ENCODE assay signal across 8 cellular contexts in the genomic region with DNA sequence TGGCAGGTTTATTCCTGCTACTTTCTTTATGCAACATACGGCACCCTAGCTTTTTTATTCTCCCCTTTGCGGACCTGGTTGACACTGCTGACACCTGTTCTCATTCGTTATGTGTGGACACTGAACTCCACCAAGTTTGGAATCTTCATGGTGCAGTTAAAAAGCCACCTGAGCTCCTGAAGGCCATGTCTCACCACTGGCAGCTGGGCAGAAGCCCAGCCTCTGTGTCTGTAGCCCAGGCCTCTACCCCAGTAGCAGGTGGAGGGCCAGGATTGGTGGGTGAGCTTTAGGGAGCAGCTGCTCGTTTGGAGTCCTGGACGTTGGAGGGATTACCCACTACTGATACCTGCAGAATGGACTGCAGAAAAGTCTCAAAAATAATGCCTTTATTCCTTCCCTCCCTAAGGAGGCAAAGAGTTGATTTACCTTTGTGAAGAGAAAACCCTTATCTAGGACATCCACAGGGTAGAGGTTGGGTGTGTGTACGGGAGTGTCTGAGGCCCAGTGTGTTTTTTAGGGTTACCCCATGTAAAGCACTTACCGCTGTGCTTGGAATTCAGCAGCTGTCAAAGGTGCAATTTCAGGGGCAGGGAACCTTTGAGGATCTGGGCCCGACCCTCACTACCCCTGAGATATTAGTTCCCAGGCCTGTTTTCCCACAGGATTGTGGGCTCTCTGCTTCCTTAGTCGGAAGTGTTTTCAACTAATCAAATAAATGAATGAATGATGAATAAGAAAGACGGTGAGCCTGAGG. TPM values are rescaled to one million over a fixed set of nuclear protein-coding genes. Genes with fewer than 3 reads are reported as not detected.
DNase-seq lines count a peak whose midpoint lies in the region; ATAC-seq, FAIRE-seq and TF ChIP-seq lines count a peak whose summit lies in the region.

No MANE protein-coding gene starts in this region.

- peak overlapping the region; percentile 74 for H3K9ac ChIP-seq in fibroblast of lung (ENCODE audit: insufficient read depth, low read length)

- peak overlapping the region; percentile 36 for H3K27ac ChIP-seq in RWPE2 (ENCODE audit: poor library complexity, severe bottlenecking)
- H3K27ac ChIP-seq in fibroblast of lung (ENCODE audit: insufficient read depth, low read length), result no peak overlapping the region
- H3K27ac ChIP-seq in psoas muscle, result peak overlapping the region; percentile 88
- peak overlapping the region in 2 of 4 donors; percentile 85 to 89 for H3K27ac ChIP-seq in pancreas

- H3K4me3 ChIP-seq in RWPE2 (ENCODE audit: severe bottlenecking) (peak overlapping the region; percentile 43), fibroblast of lung (replicated peaks in 1 of 4; ENCODE audit: control extremely low read depth in 1 of 4, insufficient read depth in 1 of 4, low read depth in 3 of 4, low read length in 4 of 4) (peak overlapping the region in 2 of 4 experiments; percentile 70 to 96), psoas muscle (peak overlapping the region; percentile 88), pancreas (peak overlapping the region in 1 of 4 donors; percentile 79)

- H3K36me3 ChIP-seq in RWPE2 (ENCODE audit: low read depth) (peaks cover 15% of the 10 kb centered on the region), fibroblast of lung (ENCODE audit: control insufficient read depth, insufficient read depth, low read length) (peaks cover 4% of the 10 kb centered on the region), psoas muscle (ENCODE audit: insufficient read depth in 1 of 2, low read depth in 1 of 2) (peaks cover 2 to 7% of the 10 kb centered on the region in 2 donors), pancreas (peaks cover 0 to 9% (median 0%) of the 10 kb centered on the region in 3 donors)

- H3K79me2 ChIP-seq in fibroblast of lung (ENCODE audit: control insufficient read depth, insufficient read depth, low read length), result peaks cover 7% of the 10 kb centered on the region

- TF ChIP-seq CTCF in RWPE2 (IDR thresholded peaks at IDR 0.05; ENCODE audit: poor library complexity, severe bottlenecking) (no peak), fibroblast of lung (conservative IDR thresholded peaks at IDR 0.05 in 1 of 2, IDR thresholded peaks at IDR 0.05 in 1 of 2; ENCODE audit: low read depth in 1 of 2, low read length in 2 of 2) (no peak), psoas muscle (IDR thresholded peaks at IDR 0.05) (no peak), pancreas (IDR thresholded peaks at IDR 0.05) (no peak)

- H2AFZ ChIP-seq in fibroblast of lung (ENCODE audit: low read length), result peak overlapping the region; percentile 61

- no peaks in the 10 kb centered on the region for H4K20me1 ChIP-seq in fibroblast of lung (ENCODE audit: control insufficient read depth, extremely low read depth, insufficient read depth, low read length)

- FAIRE-seq in pancreas (lab: Jason Lieb, UNC), result no peak

- H3K4me1 ChIP-seq in RWPE2 (ENCODE audit: insufficient read depth, poor library complexity, severe bottlenecking), result no peaks in the 10 kb centered on the region
- no peaks in the 10 kb centered on the region for H3K4me1 ChIP-seq in fibroblast of lung (ENCODE audit: control insufficient read depth, extremely low read depth, insufficient read depth, low read length)
- peaks cover 38% of the 10 kb centered on the region for H3K4me1 ChIP-seq in psoas muscle
- peaks cover 0 to 11% (median 8%) of the 10 kb centered on the region in 3 donors for H3K4me1 ChIP-seq in pancreas

- H3K27me3 ChIP-seq in RWPE2 (ENCODE audit: insufficient read depth, poor library complexity, severe bottlenecking) (no peaks in the 10 kb centered on the region), fibroblast of lung (ENCODE audit: control insufficient read depth, insufficient read depth, low read length) (no peaks in the 10 kb centered on the region), psoas muscle (ENCODE audit: insufficient read depth in 3 of 3, low read length in 2 of 3) (no peaks in the 10 kb centered on the region), pancreas (no peaks in the 10 kb centered on the region)

- WGBS in psoas muscle, 3 donors, result 43 to 55% (median 45%) methylated on average over 10 of the region's 10 CpGs
- WGBS in pancreas, 2 donors, result 64 to 65% methylated on average over 10 of the region's 10 CpGs

- H3K9me3 ChIP-seq in RWPE2 (ENCODE audit: severe bottlenecking), result no peaks in the 10 kb centered on the region
- H3K9me3 ChIP-seq in fibroblast of lung (ENCODE audit: control insufficient read depth, insufficient read depth, low read depth, low read length), result no peaks in the 10 kb centered on the region
- H3K9me3 ChIP-seq in psoas muscle, result no peaks in the 10 kb centered on the region
- H3K9me3 ChIP-seq in pancreas, result no peaks in the 10 kb centered on the region

- H3K4me2 ChIP-seq in fibroblast of lung (ENCODE audit: extremely low read depth, insufficient read depth, low read length), result no peak overlapping the region

- intact Hi-C loops in psoas muscle (cut with DNase I), result loop anchor here in 1 of 2 donors (5.0 kb wide), 2 partner anchors 77 to 98 kb away; partner anchors contain the start of gene UBR1
- intact Hi-C loops in pancreas (cut with DNase I), result no loop called here

- DNase-seq in RWPE2 (ENCODE audit: low spot score) (no peak), fibroblast of lung (ENCODE audit: low read depth in 2 of 2) (no peak), psoas muscle (no peak), midbrain (lab: John Stamatoyannopoulos, UW) (no peak), putamen (ENCODE audit: low spot score) (no peak), pancreas (no peak)
- no peak for DNase-seq in activated CD4-positive, CD25-positive, alpha-beta regulatory T cell (lab: John Stamatoyannopoulos, UW)

- ATAC-seq in GM18867 (IDR thresholded peaks at IDR 0.05; ENCODE audit: unreplicated experiment) (peak; percentile 2), RWPE2 (ENCODE audit: low read depth) (no peak), psoas muscle (peak in 2 of 4 donors; percentile 0 to 1), pancreas (no peak)

RNA-seq across cellular contexts. Expression of gene CCNDBP1, which starts 0.6 kb away (rescaled TPM):
- total RNA-seq in fibroblast of lung, result 48.0 and 78.4 TPM in 2 replicates
- polyA plus RNA-seq in fibroblast of lung, result 80.2 and 101 TPM in 2 replicates
- 63.7 and 66.1 TPM in 2 replicates for polyA plus RNA-seq in fibroblast of lung (2012)
- polyA minus RNA-seq in fibroblast of lung (ENCODE audit: low replicate concordance), result 12.7 and 18.5 TPM in 2 replicates
- 10 to 100 TPM; 40.7 to 64.3 (median 50.4) TPM for total RNA-seq in psoas muscle
- polyA plus RNA-seq in psoas muscle, result 10 to 100 TPM; 34.9 to 79.2 (median 36.4) TPM
- 10 to 100 TPM; 17.6 to 35.7 (median 21.7) TPM for total RNA-seq in pancreas
- 10 to 100 TPM; 20.1 to 37.7 TPM for polyA plus RNA-seq in pancreas

RNA-seq across cellular contexts. Expression of gene EPB42, which starts 36.2 kb away (rescaled TPM):
- total RNA-seq in fibroblast of lung (not detected in 2 replicates), psoas muscle (under 1 TPM in 1 of 4 donors, not detected in 3; 0.52 TPM), pancreas (not detected)
- polyA plus RNA-seq in fibroblast of lung (not detected in 2 replicates), psoas muscle (not detected), pancreas (not detected)
- not detected in 2 replicates for polyA plus RNA-seq in fibroblast of lung (2012)
- not detected in 2 replicates for polyA minus RNA-seq in fibroblast of lung (ENCODE audit: low replicate concordance)

RNA-seq across cellular contexts. Expression of gene TMEM62, which starts 51.2 kb away (rescaled TPM):
- total RNA-seq in fibroblast of lung (11.8 and 20.8 TPM in 2 replicates), psoas muscle (10 to 100 TPM in 2 of 4 donors, 1 to 10 TPM in 2; 6.3 to 12.1 (median 9.1) TPM), pancreas (10 to 100 TPM in 4 of 6 donors, 1 to 10 TPM in 2; 8.1 to 14.7 (median 10.2) TPM)
- polyA plus RNA-seq in fibroblast of lung (8.0 and 10.7 TPM in 2 replicates), psoas muscle (10 to 100 TPM in 1 of 3 donors, 1 to 10 TPM in 2; 6.5 to 22.8 (median 6.6) TPM), pancreas (10 to 100 TPM; 13.9 to 16.8 TPM)
- 7.5 and 9.2 TPM in 2 replicates for polyA plus RNA-seq in fibroblast of lung (2012)
- 0.31 and 1.6 TPM in 2 replicates for polyA minus RNA-seq in fibroblast of lung (ENCODE audit: low replicate concordance)
